9 cellular contexts compared by ENCODE assay signal in genomic region chr20:20010639-20011500, GRCh38. TPM values are rescaled to one million over a fixed set of nuclear protein-coding genes. Genes with fewer than 3 reads are reported as not detected.
DNase-seq lines count a peak whose midpoint lies in the region; ATAC-seq, FAIRE-seq and TF ChIP-seq lines count a peak whose summit lies in the region.
"Had no signal": no experiment of that assay in that cellular context is flagged by ENCODE, and none has a peak within 500 bp of the region (broad histone marks: within the 10 kb centered on the region; RNA-seq: fewer than 3 reads in every experiment).

No MANE protein-coding gene starts in this region.

- POLR2A ChIA-PET in H1 (lab: Charles Lee; ENCODE audit: partially characterized antibody) = no interaction called here

- H2AFZ ChIP-seq in H1 (ENCODE audit: low read length) = peak overlapping the region; percentile 67; the same call in 1 of the 2 replicates

- H3K27me3 ChIP-seq in H1 (replicated peaks in 1 of 4; ENCODE audit: control insufficient read depth in 3 of 4, extremely low read depth in 1 of 4, insufficient read depth in 3 of 4, low read length in 3 of 4) = no peaks in the 10 kb centered on the region
- H3K27me3 ChIP-seq: MG63 had no signal

- H3K23ac ChIP-seq in H1 (ENCODE audit: insufficient read length) = no peak overlapping the region

- H3K14ac ChIP-seq in H1 (ENCODE audit: insufficient read length) = no peak overlapping the region

- no peaks in the 10 kb centered on the region for H3K9me3 Mint-ChIP-seq in osteocyte (ENCODE audit: unreplicated experiment)
- no peaks in the 10 kb centered on the region for H3K9me3 Mint-ChIP-seq in activated T-helper 1 cell treated with anti-CD3 and anti-CD28 coated beads, Interleukin-12 subunit alpha, Interleukin-12 subunit beta, Interleukin-2, Interleukin-4 antibody, amounts not matched to agents 30 ng/mL and 10 ng/mL and 1 ng/mL, durations not matched to agents 14 hours and 24 hours and 36 hours

- no peak for ATAC-seq in HG03520 (IDR thresholded peaks at IDR 0.05; ENCODE audit: unreplicated experiment)
- ATAC-seq in HG02678 (IDR thresholded peaks at IDR 0.05; ENCODE audit: unreplicated experiment) = no peak

- H4K5ac ChIP-seq in H1 (ENCODE audit: insufficient read length, low read depth, low read length) = no peak overlapping the region

- no peak overlapping the region for H3K18ac ChIP-seq in H1 (ENCODE audit: extremely low read depth, low read length)

- no peak for TF ChIP-seq EP300 in H1 (IDR thresholded peaks at IDR 0.05; ENCODE audit: borderline replicate concordance in 1 of 2, low read depth in 2 of 2, low read length in 2 of 2)

- peak; percentile 54 for DNase-seq in COLO829 (ENCODE audit: low spot score)
- DNase-seq in NCI-H2171 treated with DMSO at 0.1 percent for 48 hours (lab: John Stamatoyannopoulos, UW) = peak; percentile 82
- DNase-seq in H1 (ENCODE audit: low read depth in 1 of 2, low spot score in 2 of 2) = no peak
- no peak for DNase-seq in osteocyte (ENCODE audit: extremely low spot score, unreplicated experiment)
- no peak for DNase-seq in activated T-helper 1 cell treated with anti-CD3 and anti-CD28 coated beads, Interleukin-12 subunit alpha, Interleukin-12 subunit beta, Interleukin-2, Interleukin-4 antibody, amounts not matched to agents 30 ng/mL and 10 ng/mL and 1 ng/mL, durations not matched to agents 14 hours and 24 hours and 36 hours (ENCODE audit: low spot score)
- no peak for DNase-seq in iPS-NIHi7 (ENCODE audit: extremely low spot score)
- DNase-seq: MG63 had no signal

- H2AK5ac ChIP-seq in H1 (ENCODE audit: low read depth, low read length) = no peak overlapping the region

- H3K4me3 ChIP-seq in H1 (ENCODE audit: extremely low read depth in 1 of 4, insufficient read depth in 2 of 4, low read depth in 3 of 4, low read length in 4 of 4) = no peak overlapping the region
- H3K4me3 ChIP-seq: MG63 had no signal

- H4K91ac ChIP-seq in H1 (replicated peaks; ENCODE audit: insufficient read length, low read length) = no peak overlapping the region

- no peak for TF ChIP-seq CTCF in H1 (IDR thresholded peaks at IDR 0.05; ENCODE audit: control extremely low read depth in 1 of 3, insufficient read depth in 1 of 3, low read depth in 1 of 3, low read length in 3 of 3)
- TF ChIP-seq CTCF in osteocyte (IDR thresholded peaks at IDR 0.05) = no peak

- peaks cover 16% of the 10 kb centered on the region for H3K4me1 Mint-ChIP-seq in osteocyte (ENCODE audit: unreplicated experiment)
- no peaks in the 10 kb centered on the region for H3K4me1 Mint-ChIP-seq in activated T-helper 1 cell treated with anti-CD3 and anti-CD28 coated beads, Interleukin-12 subunit alpha, Interleukin-12 subunit beta, Interleukin-2, Interleukin-4 antibody, amounts not matched to agents 30 ng/mL and 10 ng/mL and 1 ng/mL, durations not matched to agents 14 hours and 24 hours and 36 hours (ENCODE audit: low read depth)

- H3K4ac ChIP-seq in H1 (replicated peaks; ENCODE audit: insufficient read length, low read depth, low read length) = no peak overlapping the region

- no peaks in the 10 kb centered on the region; a peak in 1 of 7 replicates for H3K4me1 ChIP-seq in H1 (replicated peaks in 1 of 4; ENCODE audit: control insufficient read depth in 3 of 4, insufficient read depth in 4 of 4, low read length in 3 of 4)

- no peaks in the 10 kb centered on the region for H3K9me3 ChIP-seq in H1 (ENCODE audit: insufficient read depth in 2 of 2, low read depth in 1 of 2, low read length in 1 of 2)
- H3K9me3 ChIP-seq: MG63 had no signal

- intact Hi-C loops in activated T-helper 1 cell treated with anti-CD3 and anti-CD28 coated beads, Interleukin-12 subunit alpha, Interleukin-12 subunit beta, Interleukin-2, Interleukin-4 antibody, amounts not matched to agents 30 ng/mL and 10 ng/mL and 1 ng/mL, durations not matched to agents 14 hours and 24 hours and 36 hours (cut with micrococcal nuclease) = loop anchor here (10.0 kb wide), 3 partner anchors 484 to 1876 kb away; partner anchors contain the start of genes KAT14 and PET117

- no peaks in the 10 kb centered on the region for H4K20me1 ChIP-seq in H1 (replicated peaks in 1 of 2; ENCODE audit: control insufficient read depth in 1 of 2, insufficient read depth in 2 of 2, low read length in 2 of 2)

- H4K8ac ChIP-seq in H1 (ENCODE audit: extremely low read depth, insufficient read depth, low read length) = no peak overlapping the region

- no peak overlapping the region for H3K56ac ChIP-seq in H1 (replicated peaks; ENCODE audit: insufficient read length, low read depth, low read length)

- H3K27ac Mint-ChIP-seq in osteocyte (ENCODE audit: unreplicated experiment) = peak overlapping the region; percentile 86
- no peak overlapping the region for H3K27ac Mint-ChIP-seq in activated T-helper 1 cell treated with anti-CD3 and anti-CD28 coated beads, Interleukin-12 subunit alpha, Interleukin-12 subunit beta, Interleukin-2, Interleukin-4 antibody, amounts not matched to agents 30 ng/mL and 10 ng/mL and 1 ng/mL, durations not matched to agents 14 hours and 24 hours and 36 hours

- FAIRE-seq in H1 (lab: Jason Lieb, UNC) = no peak

- TF ChIP-seq POLR2A in H1 (IDR thresholded peaks at IDR 0.05; ENCODE audit: control extremely low read depth in 1 of 2, low read depth in 2 of 2, low read length in 2 of 2) = no peak

- no peak overlapping the region for H3K4me2 ChIP-seq in H1 (ENCODE audit: insufficient read depth in 1 of 2, low read depth in 2 of 2, low read length in 2 of 2)

- H3K36me3 ChIP-seq in H1 (ENCODE audit: control insufficient read depth in 2 of 4, insufficient read depth in 4 of 4, low read length in 3 of 4) = no peaks in the 10 kb centered on the region
- H3K36me3 ChIP-seq: MG63 had no signal

- H3K4me3 Mint-ChIP-seq in osteocyte (ENCODE audit: unreplicated experiment) = peak overlapping the region; percentile 48
- no peak overlapping the region for H3K4me3 Mint-ChIP-seq in activated T-helper 1 cell treated with anti-CD3 and anti-CD28 coated beads, Interleukin-12 subunit alpha, Interleukin-12 subunit beta, Interleukin-2, Interleukin-4 antibody, amounts not matched to agents 30 ng/mL and 10 ng/mL and 1 ng/mL, durations not matched to agents 14 hours and 24 hours and 36 hours

- no peaks in the 10 kb centered on the region for H3K79me1 ChIP-seq in H1 (ENCODE audit: low read depth, low read length)

- no peaks in the 10 kb centered on the region for H3K36me3 Mint-ChIP-seq in osteocyte (ENCODE audit: unreplicated experiment)
- no peaks in the 10 kb centered on the region for H3K36me3 Mint-ChIP-seq in activated T-helper 1 cell treated with anti-CD3 and anti-CD28 coated beads, Interleukin-12 subunit alpha, Interleukin-12 subunit beta, Interleukin-2, Interleukin-4 antibody, amounts not matched to agents 30 ng/mL and 10 ng/mL and 1 ng/mL, durations not matched to agents 14 hours and 24 hours and 36 hours (ENCODE audit: low read depth)

- no peaks in the 10 kb centered on the region for H3K27me3 Mint-ChIP-seq in osteocyte (ENCODE audit: unreplicated experiment)
- peaks cover 6% of the 10 kb centered on the region for H3K27me3 Mint-ChIP-seq in activated T-helper 1 cell treated with anti-CD3 and anti-CD28 coated beads, Interleukin-12 subunit alpha, Interleukin-12 subunit beta, Interleukin-2, Interleukin-4 antibody, amounts not matched to agents 30 ng/mL and 10 ng/mL and 1 ng/mL, durations not matched to agents 14 hours and 24 hours and 36 hours (ENCODE audit: insufficient read depth)

- no peak overlapping the region; the same call in 1 of the 2 replicates for H2BK12ac ChIP-seq in H1 (ENCODE audit: low read depth, low read length)

- H3K79me2 ChIP-seq in H1 (ENCODE audit: control insufficient read depth in 1 of 2, insufficient read depth in 2 of 2, low read length in 2 of 2) = no peaks in the 10 kb centered on the region

- no peak overlapping the region for H3K9ac ChIP-seq in H1 (replicated peaks in 1 of 4; ENCODE audit: extremely low read depth in 1 of 4, low read depth in 3 of 4, low read length in 3 of 4)

- no peak for TF ChIP-seq RAD21 in H1 (IDR thresholded peaks at IDR 0.05 in 1 of 2, conservative IDR thresholded peaks at IDR 0.05 in 1 of 2; ENCODE audit: low read depth in 2 of 2, low read length in 2 of 2)

- no peak overlapping the region for H2BK20ac ChIP-seq in H1 (ENCODE audit: low read length)

- CTCF ChIA-PET in H1 (lab: Charles Lee; ENCODE audit: partially characterized antibody) = interaction anchor here (1.0 to 2.6 kb wide), 4 partner anchors 17 to 227 kb away, joined by 3 to 11 read pairs (median 4); no protein-coding TSS in a partner anchor

- no peak overlapping the region for H2BK15ac ChIP-seq in H1 (ENCODE audit: low read length)

- no peak overlapping the region for H2BK120ac ChIP-seq in H1 (replicated peaks; ENCODE audit: low read depth, low read length)

- no peak overlapping the region for H2BK5ac ChIP-seq in H1 (ENCODE audit: low read depth, low read length)

- H3K27ac ChIP-seq in H1 (ENCODE audit: low read depth, low read length) = no peak overlapping the region

- WGBS in H1 (ENCODE audit: extremely low coverage in 1 of 2, insufficient coverage in 1 of 2, insufficient read length in 1 of 2, insufficient replicate concordance in 2 of 2, low coverage in 1 of 2, low lambda C conversion rate in 2 of 2, missing lambda C conversion rate in 1 of 2), 2 experiments = 80% methylated on average over 4 of the region's 4 CpGs; no CpG with 5 or more reads in 1 of the 2 experiments

- H3K23me2 ChIP-seq in H1 (ENCODE audit: low read depth, low read length) = no peaks in the 10 kb centered on the region

RNA-seq across cellular contexts. Expression of gene NAA20, which starts 6.3 kb away (rescaled TPM):
- 39.1 and 41.1 TPM in 2 replicates for total RNA-seq in H1 (2021; fragmentation: NEBNext Ultra II Directional; extraction: Animal tissue kit (Norgen Biotek cat#: 25700))
- polyA plus RNA-seq in H1 (2011; rRNA removed) = 15.8 and 21.9 TPM in 2 replicates
- polyA plus RNA-seq in H1 (2011; cell fraction: cytosol; rRNA removed) = 27.0 TPM
- polyA plus RNA-seq in H1 (2011; cell fraction: nucleus; rRNA removed) = 8.5 TPM
- polyA plus RNA-seq in H1 (2012, experiment 1 of 2) = 25.5 to 39.8 TPM (median 27.2 TPM) in 4 replicates
- polyA plus RNA-seq in H1 (2012, experiment 2 of 2) = 17.5 TPM
- polyA plus RNA-seq in H1 (2013, experiment 1 of 2) = 31.9 TPM
- polyA plus RNA-seq in H1 (2013, experiment 2 of 2) = 35.1 TPM
- polyA minus RNA-seq in H1 (2011; rRNA and poly(A)+ RNA removed) = 10.4 and 12.2 TPM in 2 replicates
- polyA minus RNA-seq in H1 (2011; cell fraction: cytosol; rRNA and poly(A)+ RNA removed) = 10.7 TPM
- 15.3 TPM for polyA minus RNA-seq in H1 (2011; cell fraction: nucleus; rRNA and poly(A)+ RNA removed)
- 49.6 and 50.6 TPM in 2 replicates for total RNA-seq in osteocyte
- 86.3 and 89.9 TPM in 2 replicates for total RNA-seq in activated T-helper 1 cell treated with anti-CD3 and anti-CD28 coated beads, Interleukin-12 subunit alpha, Interleukin-12 subunit beta, Interleukin-2, Interleukin-4 antibody, amounts not matched to agents 30 ng/mL and 10 ng/mL and 1 ng/mL, durations not matched to agents 14 hours and 24 hours and 36 hours

RNA-seq across cellular contexts. Expression of gene CRNKL1, which starts 41.4 kb away (rescaled TPM):
- total RNA-seq in H1 (2021; fragmentation: NEBNext Ultra II Directional; extraction: Animal tissue kit (Norgen Biotek cat#: 25700)) = 21.9 and 26.5 TPM in 2 replicates
- 2.8 and 4.0 TPM in 2 replicates for polyA plus RNA-seq in H1 (2011; rRNA removed)
- polyA plus RNA-seq in H1 (2011; cell fraction: cytosol; rRNA removed) = 7.9 TPM
- 5.3 TPM for polyA plus RNA-seq in H1 (2011; cell fraction: nucleus; rRNA removed)
- 12.1 to 26.7 TPM (median 15.7 TPM) in 4 replicates for polyA plus RNA-seq in H1 (2012, experiment 1 of 2)
- 0.89 TPM for polyA plus RNA-seq in H1 (2012, experiment 2 of 2)
- 17.5 TPM for polyA plus RNA-seq in H1 (2013, experiment 1 of 2)
- 19.3 TPM for polyA plus RNA-seq in H1 (2013, experiment 2 of 2)
- 9.4 and 10.9 TPM in 2 replicates for polyA minus RNA-seq in H1 (2011; rRNA and poly(A)+ RNA removed)
- 8.0 TPM for polyA minus RNA-seq in H1 (2011; cell fraction: cytosol; rRNA and poly(A)+ RNA removed)
- polyA minus RNA-seq in H1 (2011; cell fraction: nucleus; rRNA and poly(A)+ RNA removed) = 9.2 TPM
- total RNA-seq in osteocyte = 21.8 and 21.9 TPM in 2 replicates
- total RNA-seq in activated T-helper 1 cell treated with anti-CD3 and anti-CD28 coated beads, Interleukin-12 subunit alpha, Interleukin-12 subunit beta, Interleukin-2, Interleukin-4 antibody, amounts not matched to agents 30 ng/mL and 10 ng/mL and 1 ng/mL, durations not matched to agents 14 hours and 24 hours and 36 hours = 23.9 and 24.1 TPM in 2 replicates

RNA-seq across cellular contexts. Expression of gene CFAP61, which starts 41.5 kb away (rescaled TPM):
- total RNA-seq in H1 (2021; fragmentation: NEBNext Ultra II Directional; extraction: Animal tissue kit (Norgen Biotek cat#: 25700)) = 0.61 TPM in 1 of 2 replicates, not detected in the other
- 0.08 and 0.29 TPM in 2 replicates for polyA plus RNA-seq in H1 (2011; rRNA removed)
- polyA plus RNA-seq in H1 (2011; cell fraction: cytosol; rRNA removed) = 0.14 TPM
- polyA plus RNA-seq in H1 (2011; cell fraction: nucleus; rRNA removed) = 0.57 TPM
- polyA plus RNA-seq in H1 (2012, experiment 1 of 2) = 0.59 to 1.0 TPM in 2 of 4 replicates, not detected in the others
- polyA plus RNA-seq in H1 (2012, experiment 2 of 2) = not detected
- polyA plus RNA-seq in H1 (2013, experiment 1 of 2) = 0.06 TPM
- 0.17 TPM for polyA plus RNA-seq in H1 (2013, experiment 2 of 2)
- 0.95 and 1.7 TPM in 2 replicates for polyA minus RNA-seq in H1 (2011; rRNA and poly(A)+ RNA removed)
- not detected for polyA minus RNA-seq in H1 (2011; cell fraction: cytosol; rRNA and poly(A)+ RNA removed)
- not detected for polyA minus RNA-seq in H1 (2011; cell fraction: nucleus; rRNA and poly(A)+ RNA removed)
- not detected in 2 replicates for total RNA-seq in osteocyte
- not detected in 2 replicates for total RNA-seq in activated T-helper 1 cell treated with anti-CD3 and anti-CD28 coated beads, Interleukin-12 subunit alpha, Interleukin-12 subunit beta, Interleukin-2, Interleukin-4 antibody, amounts not matched to agents 30 ng/mL and 10 ng/mL and 1 ng/mL, durations not matched to agents 14 hours and 24 hours and 36 hours

Comparison
In these comparisons a context has a peak if more than half of its experiments do, and no peak if none do; other contexts are left out.
1. DNase-seq: peak in COLO829 (single experiment) and NCI-H2171 treated with DMSO at 0.1 percent for 48 hours (single experiment); none in H1 (0 of 2), osteocyte (single experiment), activated T-helper 1 cell treated with anti-CD3 and anti-CD28 coated beads, Interleukin-12 subunit alpha, Interleukin-12 subunit beta, Interleukin-2, Interleukin-4 antibody, amounts not matched to agents 30 ng/mL and 10 ng/mL and 1 ng/mL, durations not matched to agents 14 hours and 24 hours and 36 hours (single experiment) and iPS-NIHi7 (single experiment).